ENCODE assay signal across 18 cellular contexts in genomic region chr2:45263147-45263546, GRCh38.
DNase-seq lines count a peak whose midpoint lies in the region; ATAC-seq, FAIRE-seq and TF ChIP-seq lines count a peak whose summit lies in the region.
"Had no signal": no experiment of that assay in that cellular context is flagged by ENCODE, and none has a peak within 500 bp of the region (broad histone marks: within the 10 kb centered on the region; RNA-seq: fewer than 3 reads in every experiment).

No MANE protein-coding gene starts in this region.

- CTCF ChIA-PET in A673 (lab: Charles Lee): no interaction called here
- CTCF ChIA-PET in PC-9 (lab: Charles Lee): interaction anchor here (0.5 kb wide), 1 partner anchor 460 kb away, joined by 4 read pairs; no protein-coding TSS in a partner anchor
- CTCF ChIA-PET in endothelial cell of umbilical vein (lab: Charles Lee): interaction anchor here (0.7 to 4.5 kb wide), 13 partner anchors 8 to 282 kb away, joined by 3 to 23 read pairs (median 5); no protein-coding TSS in a partner anchor

- H3K27me3 ChIP-seq in A673 (replicated peaks; ENCODE audit: insufficient read depth, low read depth, low read length, poor library complexity) (no peaks in the 10 kb centered on the region), PC-9 (ENCODE audit: insufficient read depth, low read depth) (no peaks in the 10 kb centered on the region), endothelial cell of umbilical vein (ENCODE audit: control insufficient read depth in 2 of 2, insufficient read depth in 2 of 2, low read length in 2 of 2) (no peaks in the 10 kb centered on the region)
- H3K27me3 ChIP-seq: adrenal gland, vagina had no signal

- BruUV-seq in A673 (replicated peaks; lab: Mats Ljungman, UMichigan) (no TSS peak), PC-9 (replicated peaks; lab: Mats Ljungman, UMichigan) (no TSS peak), endothelial cell of umbilical vein (replicated peaks; lab: Mats Ljungman, UMichigan) (no TSS peak)

- peak; percentile 62 for DNase-seq in A673 (ENCODE audit: low spot score)
- peak; percentile 92 for DNase-seq in ELR (ENCODE audit: low read depth)
- peak in 1 of 2 experiments; percentile 95 for DNase-seq in PC-9
- DNase-seq in endothelial cell of umbilical vein (ENCODE audit: low read depth, low spot score): peak; percentile 93
- no peak for DNase-seq in GM13977 (ENCODE audit: low spot score)
- DNase-seq in stimulated activated CD4-positive, alpha-beta T cell treated with anti-CD3 and anti-CD28 coated beads, Interleukin-1b, Interleukin-23, amount 100 ng/mL, for 48 hours: no peak
- no peak for DNase-seq in cerebellum (ENCODE audit: low spot score)
- DNase-seq: activated CD4-positive, CD25-positive, alpha-beta regulatory T cell treated with anti-CD3 and anti-CD28 coated beads, Interleukin-2, amount 50 U/mL, for 72 hours; H7; NCI-H1092; NCI-H524 treated with DMSO at 0.1 percent for 48 hours; psoas muscle; stimulated activated CD4-positive, alpha-beta T cell treated with anti-CD3 and anti-CD28 coated beads, Interleukin-2, amount 100 ng/mL, for 24 hours had no signal

- dilution Hi-C loops in endothelial cell of umbilical vein (cut with MboI; ENCODE audit: extremely low pct_ligation_motif_present, low sequenced_read_pairs): no loop called here

- in situ Hi-C loops in GM13977 (cut with MboI; ENCODE audit: low pct_unique_long_range_greater_than_20kb, low sequenced_read_pairs, unreplicated experiment): no loop called here

- POLR2A ChIA-PET in A673 (lab: Charles Lee; ENCODE audit: low non-redundant PET): no interaction called here
- POLR2A ChIA-PET in PC-9 (lab: Charles Lee; ENCODE audit: unreplicated experiment): interaction anchor here (0.5 to 0.9 kb wide), 4 partner anchors 13 to 422 kb away, joined by 3 to 8 read pairs (median 5); no protein-coding TSS in a partner anchor
- POLR2A ChIA-PET in endothelial cell of umbilical vein (lab: Charles Lee): interaction anchor here (0.6 kb wide), 1 partner anchor 90 kb away, joined by 3 read pairs; no protein-coding TSS in a partner anchor

- H3K27ac ChIP-seq in A673 (ENCODE audit: low read depth, low read length, poor library complexity, severe bottlenecking): no peak overlapping the region
- 0 out of 2 replicates have a peak overlapping the region, but pooled peaks have one; percentile 11 for H3K27ac ChIP-seq in PC-9
- H3K27ac ChIP-seq in endothelial cell of umbilical vein (ENCODE audit: insufficient read depth, low read depth, low read length): peak overlapping the region; percentile 93
- H3K27ac ChIP-seq: adrenal gland, psoas muscle, vagina had no signal

- peak overlapping the region; percentile 67 for H3K9ac ChIP-seq in endothelial cell of umbilical vein (replicated peaks; ENCODE audit: extremely low read depth, insufficient read depth, low read length)

- no peak for ATAC-seq in HG03520 (IDR thresholded peaks at IDR 0.05; ENCODE audit: unreplicated experiment)
- ATAC-seq: psoas muscle had no signal

- H3K9me2 ChIP-seq in PC-9 (ENCODE audit: insufficient read depth): no peaks in the 10 kb centered on the region

- no peaks in the 10 kb centered on the region for H3F3A ChIP-seq in PC-9 (ENCODE audit: insufficient read depth, low read depth)

- TF ChIP-seq POLR2A in endothelial cell of umbilical vein (IDR thresholded peaks at IDR 0.05; ENCODE audit: low read depth, low read length): peak; percentile 82

- H4K20me1 ChIP-seq in PC-9 (ENCODE audit: insufficient read depth): no peaks in the 10 kb centered on the region
- H4K20me1 ChIP-seq in endothelial cell of umbilical vein (replicated peaks; ENCODE audit: control insufficient read depth, extremely low read depth, insufficient read depth, low read length): no peaks in the 10 kb centered on the region

- H2AFZ ChIP-seq in PC-9: peak overlapping the region; percentile 63
- peak overlapping the region; percentile 58 for H2AFZ ChIP-seq in endothelial cell of umbilical vein (ENCODE audit: low read depth, low read length)

- H3K4me2 ChIP-seq in PC-9 (peak overlapping the region; percentile 51), endothelial cell of umbilical vein (ENCODE audit: insufficient read depth, low read length) (peak overlapping the region; percentile 73)

- TF ChIP-seq CTCF in A673 (conservative IDR thresholded peaks at IDR 0.05; ENCODE audit: low read depth, low read length) (no peak), PC-9 (conservative IDR thresholded peaks at IDR 0.05) (no peak), endothelial cell of umbilical vein (IDR thresholded peaks at IDR 0.05; ENCODE audit: extremely low read depth in 1 of 2, insufficient read depth in 1 of 2, low read depth in 1 of 2, low read length in 2 of 2) (no peak), GM13977 (IDR thresholded peaks at IDR 0.05; ENCODE audit: extremely low read depth, insufficient read depth, missing control alignments) (no peak)

- H3K4me3 ChIP-seq in A673 (ENCODE audit: low read depth, low read length, poor library complexity, severe bottlenecking): no peak overlapping the region
- no peak overlapping the region; the same call in 1 of the 2 replicates for H3K4me3 ChIP-seq in PC-9
- H3K4me3 ChIP-seq in endothelial cell of umbilical vein (replicated peaks in 1 of 3; ENCODE audit: insufficient read depth in 1 of 3, low read depth in 1 of 3, low read length in 3 of 3): peak overlapping the region in 1 of 3 experiments; percentile 34
- H3K4me3 ChIP-seq: adrenal gland, psoas muscle, vagina had no signal

- intact Hi-C loops in A673 (cut with micrococcal nuclease; ENCODE audit: unreplicated experiment): no loop called here
- intact Hi-C loops in PC-9 (cut with micrococcal nuclease; ENCODE audit: unreplicated experiment): no loop called here
- intact Hi-C loops in endothelial cell of umbilical vein (cut with micrococcal nuclease): loop anchor here (1.0 to 5.0 kb wide), 5 partner anchors 24 to 119 kb away; no protein-coding TSS in a partner anchor

- H3K4me1 ChIP-seq in A673 (ENCODE audit: insufficient read depth, low read length, poor library complexity, severe bottlenecking) (peaks cover 5% of the 10 kb centered on the region), PC-9 (replicated peaks; ENCODE audit: insufficient read depth) (peaks cover 32% of the 10 kb centered on the region), endothelial cell of umbilical vein (ENCODE audit: control insufficient read depth, extremely low read depth, insufficient read depth, low read length) (peaks cover 56% of the 10 kb centered on the region)
- H3K4me1 ChIP-seq: adrenal gland, vagina had no signal

- peak; percentile 98 for FAIRE-seq in endothelial cell of umbilical vein (lab: Jason Lieb, UNC)
- FAIRE-seq: colon, GM18507 had no signal

- no peaks in the 10 kb centered on the region for H3K79me2 ChIP-seq in PC-9 (ENCODE audit: low read depth)
- H3K79me2 ChIP-seq in endothelial cell of umbilical vein (ENCODE audit: control insufficient read depth, insufficient read depth, low read length): no peaks in the 10 kb centered on the region

- H3K9me1 ChIP-seq in endothelial cell of umbilical vein (replicated peaks; ENCODE audit: control insufficient read depth, extremely low read depth, insufficient read depth, low read length): no peaks in the 10 kb centered on the region

- H3K9me3 ChIP-seq in A673 (ENCODE audit: low read depth, low read length, poor library complexity, severe bottlenecking) (no peaks in the 10 kb centered on the region), PC-9 (ENCODE audit: insufficient read depth, low read depth) (peaks cover 9% of the 10 kb centered on the region; the same call in 1 of the 2 replicates), endothelial cell of umbilical vein (replicated peaks; ENCODE audit: control insufficient read depth, insufficient read depth, low read length) (no peaks in the 10 kb centered on the region)
- H3K9me3 ChIP-seq: adrenal gland, psoas muscle, vagina had no signal

- H3K36me3 ChIP-seq in A673 (ENCODE audit: insufficient read depth, low read length, poor library complexity, severe bottlenecking): no peaks in the 10 kb centered on the region
- no peaks in the 10 kb centered on the region for H3K36me3 ChIP-seq in PC-9 (ENCODE audit: low read depth)
- no peaks in the 10 kb centered on the region for H3K36me3 ChIP-seq in endothelial cell of umbilical vein (ENCODE audit: control insufficient read depth in 2 of 2, extremely low read depth in 1 of 2, insufficient read depth in 2 of 2, low read length in 2 of 2)
- H3K36me3 ChIP-seq: adrenal gland, vagina had no signal

TF ChIP-seq in endothelial cell of umbilical vein, 7 proteins besides CTCF, POLR2A, EP300 and RAD21:
- TF ChIP-seq JUN (IDR thresholded peaks at IDR 0.05; ENCODE audit: borderline replicate concordance, insufficient read depth, insufficient read length, low read depth): peak; percentile 80
- peak; percentile 94 for TF ChIP-seq POLR2AphosphoS5 (IDR thresholded peaks at IDR 0.05; ENCODE audit: insufficient read depth, low read depth, low read length)
- TF ChIP-seq MYC (IDR thresholded peaks at IDR 0.05; ENCODE audit: low read depth, low read length): no peak
- peak; percentile 86 for TF ChIP-seq FOS (IDR thresholded peaks at IDR 0.05; ENCODE audit: borderline replicate concordance, insufficient read depth, low read length)
- peak; percentile 100 for TF ChIP-seq GATA2 (IDR thresholded peaks at IDR 0.05; ENCODE audit: insufficient read depth, insufficient read length, low read depth, low read length)
- TF ChIP-seq EZH2 (IDR thresholded peaks at IDR 0.05; ENCODE audit: borderline replicate concordance, low read depth, low read length, severe bottlenecking): no peak
- no peak for TF ChIP-seq MAX (IDR thresholded peaks at IDR 0.05; ENCODE audit: insufficient read depth, insufficient read length)

Comparison
In these comparisons a context has a peak if more than half of its experiments do, and no peak if none do; other contexts are left out.
1. DNase-seq: peak in A673 (single experiment), ELR (single experiment) and endothelial cell of umbilical vein (single experiment); none in GM13977 (single experiment), stimulated activated CD4-positive, alpha-beta T cell treated with anti-CD3 and anti-CD28 coated beads, Interleukin-1b, Interleukin-23, amount 100 ng/mL, for 48 hours (single experiment) and cerebellum (single experiment).